ENCODE assay signal across 9 cellular contexts in genomic region chr10:3477683-3478082, GRCh38.
DNase-seq lines count a peak whose midpoint lies in the region; ATAC-seq, FAIRE-seq and TF ChIP-seq lines count a peak whose summit lies in the region.
"Had no signal": no experiment of that assay in that cellular context is flagged by ENCODE, and none has a peak within 500 bp of the region (broad histone marks: within the 10 kb centered on the region; RNA-seq: fewer than 3 reads in every experiment).

No MANE protein-coding gene starts in this region.

- H3K36me3 Mint-ChIP-seq in Calu3 (ENCODE audit: insufficient read depth, unreplicated experiment) = peaks cover 9% of the 10 kb centered on the region

- BruUV-seq in Calu3 (replicated peaks; lab: Mats Ljungman, UMichigan) = no TSS peak
- no TSS peak for BruUV-seq in HepG2 (replicated peaks; lab: Mats Ljungman, UMichigan)

- H3K4me2 ChIP-seq in HepG2 (ENCODE audit: low read depth, low read length) = no peak overlapping the region

- DNase-seq in Calu3 = no peak
- DNase-seq in fibroblast of the aortic adventitia (ENCODE audit: low read depth) = peak; percentile 81
- no peak for DNase-seq in NCI-H345 treated with DMSO at 0.1 percent for 48 hours (lab: John Stamatoyannopoulos, UW; ENCODE audit: unreplicated experiment)
- no peak for DNase-seq in erythroblast (lab: John Stamatoyannopoulos, UW)
- DNase-seq in HepG2 (ENCODE audit: low spot score) = no peak

- ATAC-seq in GM19467 (IDR thresholded peaks at IDR 0.05; ENCODE audit: unreplicated experiment) (peak; percentile 60), HG03442 (IDR thresholded peaks at IDR 0.05; ENCODE audit: unreplicated experiment) (peak; percentile 52), HG03571 (IDR thresholded peaks at IDR 0.05; ENCODE audit: unreplicated experiment) (no peak), HepG2 (no peak)

- no peak for FAIRE-seq in HepG2 (lab: Jason Lieb, UNC)

- H3K27me3 ChIP-seq in HepG2 (ENCODE audit: control insufficient read depth in 1 of 2, insufficient read depth in 2 of 2, low read length in 2 of 2) = peaks cover 3 to 35% of the 10 kb centered on the region in 2 experiments; a peak in 2 of 5 replicates

- POLR2A ChIA-PET in HepG2 (lab: Yijun Ruan, JAX) = no interaction called here

- in situ Hi-C loops in HepG2 (cut with HindIII; ENCODE audit: extremely low pct_ligation_motif_present, low pct_unique_long_range_greater_than_20kb) = no loop called here

- H3K4me1 Mint-ChIP-seq in Calu3 (ENCODE audit: low read depth, unreplicated experiment) = peaks cover 53% of the 10 kb centered on the region

- no peaks in the 10 kb centered on the region for H3K79me2 ChIP-seq in HepG2 (ENCODE audit: insufficient read depth, low read length)

- 1% methylated on average over 3 of the region's 3 CpGs for WGBS in HepG2 (ENCODE audit: low lambda C conversion rate)

- TF ChIP-seq POLR2A in erythroblast (IDR thresholded peaks at IDR 0.05; ENCODE audit: low read length) (no peak), HepG2 (IDR thresholded peaks at IDR 0.05; ENCODE audit: insufficient read depth in 1 of 2, low read depth in 2 of 2, low read length in 2 of 2) (no peak)

- H3K27me3 Mint-ChIP-seq in Calu3 (ENCODE audit: unreplicated experiment) = no peaks in the 10 kb centered on the region

- no peak overlapping the region for H3K9ac ChIP-seq in HepG2 (ENCODE audit: insufficient read depth, low read depth, low read length)

- CTCF ChIA-PET in Calu3 (lab: Charles Lee) = interaction anchor here (0.6 kb wide), 1 partner anchor 35 kb away, joined by 3 read pairs; no protein-coding TSS in a partner anchor
- CTCF ChIA-PET in HepG2 (lab: Yijun Ruan, JAX; ENCODE audit: low intra/inter-chr PET ratio, low total read pairs) = no interaction called here

- intact Hi-C loops in Calu3 (cut with micrococcal nuclease; ENCODE audit: unreplicated experiment) (loop anchor here (10.0 kb wide), 1 partner anchor 47 kb away; no protein-coding TSS in a partner anchor), HepG2 (cut with micrococcal nuclease; ENCODE audit: unreplicated experiment) (no loop called here)

- no peaks in the 10 kb centered on the region for H3K36me3 ChIP-seq in HepG2 (replicated peaks in 1 of 2; ENCODE audit: control insufficient read depth in 1 of 2, insufficient read depth in 2 of 2, low read length in 2 of 2)

- H3K9me3 ChIP-seq in HepG2 (ENCODE audit: low read length) = no peaks in the 10 kb centered on the region

- H3K4me3 ChIP-seq in fibroblast of the aortic adventitia (ENCODE audit: low read depth, low read length) = no peak overlapping the region
- no peak overlapping the region for H3K4me3 ChIP-seq in HepG2 (replicated peaks in 1 of 3; ENCODE audit: insufficient read depth in 1 of 3, low read depth in 2 of 3, low read length in 3 of 3)

- H2AFZ ChIP-seq in HepG2 (ENCODE audit: low read length) = no peak overlapping the region

- no peaks in the 10 kb centered on the region for H3K9me3 Mint-ChIP-seq in Calu3 (ENCODE audit: low read depth, unreplicated experiment)

- H3K4me3 Mint-ChIP-seq in Calu3 (ENCODE audit: low read depth, unreplicated experiment) = no peak overlapping the region

- no peaks in the 10 kb centered on the region for H3K4me1 ChIP-seq in HepG2 (ENCODE audit: insufficient read depth, low read length)

- no peak for TF ChIP-seq RAD21 in HepG2 (CRISPR knock-in tag; IDR thresholded peaks at IDR 0.05)

- H4K20me1 ChIP-seq in HepG2 (ENCODE audit: insufficient read depth, low read length) = no peaks in the 10 kb centered on the region

- TF ChIP-seq EP300 in HepG2 (IDR thresholded peaks at IDR 0.05; ENCODE audit: low read depth in 2 of 2, low read length in 2 of 2) (no peak), HepG2 (CRISPR knock-in tag; IDR thresholded peaks at IDR 0.05; ENCODE audit: borderline replicate concordance) (no peak)

- TF ChIP-seq CTCF in Calu3 (IDR thresholded peaks at IDR 0.05; ENCODE audit: unreplicated experiment) = no peak
- TF ChIP-seq CTCF in fibroblast of the aortic adventitia (IDR thresholded peaks at IDR 0.05; ENCODE audit: insufficient read depth, low read length) = no peak
- TF ChIP-seq CTCF in HepG2 (CRISPR knock-in tag; IDR thresholded peaks at IDR 0.05) = no peak

- H3K27ac Mint-ChIP-seq in Calu3 (ENCODE audit: unreplicated experiment) = peak overlapping the region; percentile 85

- H3K27ac ChIP-seq in HepG2 (ENCODE audit: extremely low read length, insufficient read depth, low read length) = no peak overlapping the region
- H3K27ac ChIP-seq: HL-60 had no signal

TF ChIP-seq in HepG2, 621 proteins besides CTCF, POLR2A, EP300 and RAD21:
- TF ChIP-seq ZBTB25 (CRISPR knock-in tag; IDR thresholded peaks at IDR 0.05) (no peak), KAT2B (IDR thresholded peaks at IDR 0.05; ENCODE audit: borderline replicate concordance, low read depth, low read length) (no peak), TARDBP (CRISPR knock-in tag; IDR thresholded peaks at IDR 0.05) (no peak), ZNF580 (CRISPR knock-in tag; IDR thresholded peaks at IDR 0.05; ENCODE audit: borderline replicate concordance, low read depth) (no peak), ZNF549 (CRISPR knock-in tag; IDR thresholded peaks at IDR 0.05) (no peak), CHD2 (IDR thresholded peaks at IDR 0.05; ENCODE audit: low read depth, low read length) (no peak), ZNF329 (CRISPR knock-in tag; IDR thresholded peaks at IDR 0.05; ENCODE audit: low read depth) (no peak), SMAD3 (CRISPR knock-in tag; IDR thresholded peaks at IDR 0.05) (no peak), E2F2 (CRISPR knock-in tag; IDR thresholded peaks at IDR 0.05; ENCODE audit: borderline replicate concordance) (no peak), MAX (IDR thresholded peaks at IDR 0.05) (no peak), ZNF510 (CRISPR knock-in tag; IDR thresholded peaks at IDR 0.05; ENCODE audit: low read depth) (no peak)
TF ChIP-seq in HepG2: peak in this region for 0.

Comparison
In these comparisons a context has a peak if more than half of its experiments do, and no peak if none do; other contexts are left out.
1. ATAC-seq: peak in GM19467 (single experiment) and HG03442 (single experiment); none in HG03571 (single experiment) and HepG2 (single experiment).